8 cellular contexts compared by ENCODE assay signal in genomic region chr2:221573430-221574230, GRCh38. TPM values are rescaled to one million over a fixed set of nuclear protein-coding genes. Genes with fewer than 3 reads are reported as not detected.
DNase-seq lines count a peak whose midpoint lies in the region; ATAC-seq and TF ChIP-seq lines count a peak whose summit lies in the region.

No MANE protein-coding gene starts in this region.

- H3K4me3 ChIP-seq in H7 (ENCODE audit: insufficient read depth, low read depth, low read length) (peak overlapping the region; percentile 59), testis (peak overlapping the region; percentile 72 to 73)

- H3K27me3 ChIP-seq in H7 (ENCODE audit: control insufficient read depth, insufficient read depth, low read length): peaks cover 32% of the 10 kb centered on the region
- no peaks in the 10 kb centered on the region for H3K27me3 ChIP-seq in testis

- peak; percentile 94 for DNase-seq in H7
- peak; percentile 73 for DNase-seq in LoVo (ENCODE audit: low spot score)
- DNase-seq in SK-MEL-5 (ENCODE audit: low read depth, low spot score): peak; percentile 71
- DNase-seq in activated naive CD4-positive, alpha-beta T cell treated with anti-CD3 and anti-CD28 coated beads, Interleukin-2, amount 50 U/mL, for 16 hours: peak; percentile 79
- DNase-seq in glomerular visceral epithelial cell (ENCODE audit: extremely low spot score): peak; percentile 89
- peak; percentile 92 for DNase-seq in omental fat pad (ENCODE audit: low spot score)
- DNase-seq in testis: peak; percentile 93

- H3K4me1 ChIP-seq in ES-I3 (ENCODE audit: insufficient read depth, low read length) (peaks cover 14% of the 10 kb centered on the region), testis (peaks cover 5% of the 10 kb centered on the region)

- peak; percentile 81 for ATAC-seq in omental fat pad (ENCODE audit: low FRiP score)

- intact Hi-C loops in testis (cut with DNase I; ENCODE audit: low total_unique reads): loop anchor here (5.0 kb wide), 1 partner anchor 886 kb away; no protein-coding TSS in a partner anchor

- H3K9me3 ChIP-seq in ES-I3 (ENCODE audit: control insufficient read depth, insufficient read depth, low read length) (no peaks in the 10 kb centered on the region), testis (no peaks in the 10 kb centered on the region)

- TF ChIP-seq CTCF in omental fat pad (IDR thresholded peaks at IDR 0.05) (peak in 2 of 3 donors; percentile 89 to 93), testis (IDR thresholded peaks at IDR 0.05) (peak; percentile 99)

- peak overlapping the region; percentile 86 to 91 for H3K27ac ChIP-seq in testis

- H3K9ac ChIP-seq in ES-I3 (ENCODE audit: low read depth, low read length): peak overlapping the region; percentile 73

- H3K36me3 ChIP-seq in ES-I3 (ENCODE audit: insufficient read depth, low read length): no peaks in the 10 kb centered on the region
- H3K36me3 ChIP-seq in H7 (replicated peaks; ENCODE audit: control insufficient read depth, insufficient read depth, low read length): no peaks in the 10 kb centered on the region
- no peaks in the 10 kb centered on the region for H3K36me3 ChIP-seq in testis (ENCODE audit: low read depth, missing control alignments)

- WGBS in testis, 2 donors: 0 to 1% methylated on average over 38 to 57 of the region's 63 CpGs

- in situ Hi-C loops in SK-MEL-5 (cut with HindIII; ENCODE audit: low pct_unique_long_range_greater_than_20kb, low sequenced_read_pairs): no loop called here

- no peak for TF ChIP-seq POLR2A in testis (IDR thresholded peaks at IDR 0.05)

RNA-seq across cellular contexts. Expression of gene EPHA4, which starts 1.5 kb away (rescaled TPM):
- total RNA-seq in H7 (2014; rRNA removed; shearing (Covaris generic)): 9.9 and 20.2 TPM in 2 replicates
- total RNA-seq in SK-MEL-5 (2014; rRNA removed; shearing (Covaris generic)): 42.4 and 59.8 TPM in 2 replicates
- polyA plus RNA-seq in SK-MEL-5 (2015; cell fraction: cytosol; rRNA removed): 26.1 and 37.2 TPM in 2 replicates
- 52.1 and 60.8 TPM in 2 replicates for polyA plus RNA-seq in SK-MEL-5 (2015; cell fraction: nucleus; rRNA removed)
- 10 to 100 TPM; 18.5 to 43.0 (median 23.6) TPM for total RNA-seq in omental fat pad
- 100 to 1,000 TPM; 134 to 139 TPM for total RNA-seq in testis
- 47.4 TPM for polyA plus RNA-seq in testis (ENCODE audit: insufficient read depth, low read depth, low replicate concordance)

Comparison
In these comparisons a context has a peak if more than half of its experiments do, and no peak if none do; other contexts are left out.
1. Peak in every context shown above with its lines: DNase-seq, ATAC-seq, H3K4me3 ChIP-seq and H3K27ac ChIP-seq.